Comparison of ENCODE assay signal across 9 cellular contexts in the genomic region with DNA sequence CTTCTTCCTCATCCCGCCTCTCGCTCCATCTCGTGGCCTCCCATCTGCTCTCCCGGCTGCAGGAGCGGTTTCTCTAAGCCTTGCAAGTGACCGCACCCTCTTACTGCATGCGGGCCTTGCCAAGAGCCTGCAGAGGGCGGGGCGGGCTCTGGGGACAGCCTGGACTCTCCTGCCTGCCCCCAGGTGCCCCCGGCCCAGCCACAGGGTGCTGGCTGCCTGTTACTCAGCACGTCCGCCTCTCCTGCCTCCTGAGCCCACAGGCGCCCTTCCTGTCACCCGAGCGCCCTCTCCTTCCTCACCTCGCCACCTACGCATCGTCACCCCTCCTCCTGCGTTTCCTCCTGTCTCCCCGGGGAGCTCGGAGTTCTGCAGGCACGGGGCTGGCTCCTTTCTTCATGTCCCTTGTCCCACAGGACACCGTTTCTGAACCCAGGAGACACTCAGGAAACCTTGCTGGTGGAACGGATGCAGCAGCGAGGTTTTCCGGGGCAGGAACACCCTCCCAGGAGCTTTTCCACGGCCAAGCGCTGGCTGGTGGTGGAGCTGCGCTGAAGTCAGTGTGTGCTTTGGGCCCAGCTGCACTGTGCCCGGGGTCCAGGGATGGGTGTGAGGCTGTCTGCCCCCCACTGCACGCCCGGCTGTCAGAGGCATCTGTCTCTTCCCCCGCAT. TPM values are rescaled to one million over a fixed set of nuclear protein-coding genes. Genes with fewer than 3 reads are reported as not detected.
DNase-seq lines count a peak whose midpoint lies in the region; ATAC-seq, FAIRE-seq and TF ChIP-seq lines count a peak whose summit lies in the region.
"Had no signal": no experiment of that assay in that cellular context is flagged by ENCODE, and none has a peak within 500 bp of the region (broad histone marks: within the 10 kb centered on the region; RNA-seq: fewer than 3 reads in every experiment).

No MANE protein-coding gene starts in this region.

- intact Hi-C loops in left lung (cut with DNase I), result no loop called here

- H3K27ac ChIP-seq in RWPE1 (peak overlapping the region; percentile 41), left lung (peak overlapping the region; percentile 59 to 85)

- no peak for TF ChIP-seq CTCF in RWPE1 (conservative IDR thresholded peaks at IDR 0.05; ENCODE audit: low read depth)
- TF ChIP-seq CTCF in left lung (IDR thresholded peaks at IDR 0.05), result no peak

- peaks cover 0 to 8% of the 10 kb centered on the region in 2 donors for H3K9me3 ChIP-seq in left lung

- H3K27me3 ChIP-seq in left lung, result no peaks in the 10 kb centered on the region
- H3K27me3 ChIP-seq: SJSA1 had no signal

- H3K36me3 ChIP-seq in left lung, result no peaks in the 10 kb centered on the region

- peak overlapping the region in 1 of 2 donors; percentile 26 for H3K4me3 ChIP-seq in left lung
- H3K4me3 ChIP-seq: SJSA1 had no signal

- FAIRE-seq in GM18507 (lab: Jason Lieb, UNC), result peak; percentile 21

- ATAC-seq in HG02852 (IDR thresholded peaks at IDR 0.05; ENCODE audit: unreplicated experiment), result peak; percentile 69
- ATAC-seq in left lung, result peak; percentile 76

- POLR2A ChIA-PET in RWPE1 (lab: Yijun Ruan, JAX; ENCODE audit: low non-redundant PET), result no interaction called here

- CTCF ChIA-PET in RWPE1 (lab: Yijun Ruan, JAX), result interaction anchor here (1.0 kb wide), 1 partner anchor 78 kb away, joined by 5 read pairs; no protein-coding TSS in a partner anchor

- H3K4me1 ChIP-seq in left lung, result peaks cover 28 to 66% of the 10 kb centered on the region in 2 donors

- peak; percentile 48 for DNase-seq in GM18507 (ENCODE audit: extremely low spot score, insufficient read length, low read depth)
- DNase-seq in RWPE1 (ENCODE audit: low spot score), result no peak
- DNase-seq in activated naive CD4-positive, alpha-beta T cell (lab: John Stamatoyannopoulos, UW), result peak in 3 of 4 experiments; percentile 19 to 49 (median 49)
- peak; percentile 82 to 92 for DNase-seq in left lung
- peak; percentile 40 for DNase-seq in stimulated activated CD8-positive, alpha-beta memory T cell treated with anti-CD3 and anti-CD28 coated beads, Interleukin-15, amount 100 ng/mL, for 1 hour (ENCODE audit: low read depth)
- no peak for DNase-seq in HCEC 1CT
- no peak for DNase-seq in NCI-H2081 (lab: John Stamatoyannopoulos, UW)

RNA-seq across cellular contexts. Expression of gene HPCAL1, which starts 28.5 kb away (rescaled TPM):
- total RNA-seq in left lung, result 100 to 1,000 TPM; 107 to 108 TPM

Comparison
In these comparisons a context has a peak if more than half of its experiments do, and no peak if none do; other contexts are left out.
1. DNase-seq: peak in GM18507 (single experiment), activated naive CD4-positive, alpha-beta T cell (3 of 4), left lung (2 of 2) and stimulated activated CD8-positive, alpha-beta memory T cell treated with anti-CD3 and anti-CD28 coated beads, Interleukin-15, amount 100 ng/mL, for 1 hour (single experiment); none in RWPE1 (single experiment), HCEC 1CT (single experiment) and NCI-H2081 (0 of 2).